39 cellular contexts compared by ENCODE assay signal in the genomic region with DNA sequence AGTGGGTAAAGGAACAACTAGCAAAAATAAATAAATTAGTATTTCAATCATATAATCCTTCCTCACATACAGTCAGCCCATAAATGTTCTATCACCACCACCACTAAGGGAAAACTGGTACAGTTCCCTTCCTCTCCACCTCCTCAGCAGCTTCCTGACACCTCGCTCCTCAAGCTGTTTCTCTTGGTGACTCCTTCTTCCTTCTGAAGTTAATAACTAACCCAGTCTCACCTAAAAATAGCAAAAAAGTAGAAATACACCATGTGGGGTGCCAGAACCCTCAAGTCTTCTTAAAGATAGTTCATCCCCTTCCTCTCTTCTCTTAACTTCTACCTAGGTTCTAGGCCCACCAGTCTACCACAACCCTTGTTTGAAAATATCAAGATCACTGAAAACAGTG.
DNase-seq lines count a peak whose midpoint lies in the region; ATAC-seq, FAIRE-seq and TF ChIP-seq lines count a peak whose summit lies in the region.
"Had no signal": no experiment of that assay in that cellular context is flagged by ENCODE, and none has a peak within 500 bp of the region (broad histone marks: within the 10 kb centered on the region; RNA-seq: fewer than 3 reads in every experiment).

No MANE protein-coding gene starts in this region.

- H4K20me1 ChIP-seq in OCI-LY3 (ENCODE audit: insufficient read depth, low read length) = no peaks in the 10 kb centered on the region

- no peak overlapping the region for H3K9ac ChIP-seq in OCI-LY3 (ENCODE audit: low read length)
- H3K9ac ChIP-seq: neural progenitor cell, parathyroid adenoma had no signal

- no peaks in the 10 kb centered on the region for H3K36me3 ChIP-seq in OCI-LY3 (replicated peaks; ENCODE audit: low read depth, low read length)
- no peaks in the 10 kb centered on the region for H3K36me3 ChIP-seq in small intestine (ENCODE audit: control insufficient read depth in 2 of 2, insufficient read depth in 2 of 2, low read length in 2 of 2)
- H3K36me3 ChIP-seq in upper lobe of left lung = no peaks in the 10 kb centered on the region
- H3K36me3 ChIP-seq: brain microvascular endothelial cell, neural progenitor cell, right atrium auricular region, spleen, thyroid gland, vagina had no signal

- H3K27ac ChIP-seq in OCI-LY3 (ENCODE audit: low read length) = no peak overlapping the region
- H3K27ac ChIP-seq in small intestine (ENCODE audit: low read depth in 1 of 2, low read length in 1 of 2) = no peak overlapping the region
- no peak overlapping the region for H3K27ac ChIP-seq in upper lobe of left lung
- H3K27ac ChIP-seq: brain microvascular endothelial cell, neural progenitor cell, parathyroid adenoma, right atrium auricular region, spleen, thyroid gland, vagina, WERI-Rb-1 had no signal

- 64 to 82% (median 74%) methylated on average over 1 of the region's 1 CpG for whole genome bisulfite sequencing in small intestine, 3 donors
- 87 to 90% methylated on average over 1 of the region's 1 CpG for WGBS in upper lobe of left lung, 2 donors

- FAIRE-seq in small intestine (lab: Jason Lieb, UNC) = no peak
- FAIRE-seq: islet of Langerhans, RCC 7860 had no signal

- ATAC-seq in GM18861 (IDR thresholded peaks at IDR 0.05; ENCODE audit: unreplicated experiment) (peak; percentile 84), GM21381 (IDR thresholded peaks at IDR 0.05; ENCODE audit: unreplicated experiment) (peak; percentile 68), HG02943 (IDR thresholded peaks at IDR 0.05; ENCODE audit: low read depth, unreplicated experiment) (peak; percentile 54), upper lobe of left lung (ENCODE audit: low FRiP score in 2 of 2) (no peak)
- ATAC-seq: activated naive CD4-positive, alpha-beta T cell treated with anti-CD3 and anti-CD28 coated beads, Interleukin-2, amount 50 U/mL, for 72 hours; left ventricle myocardium superior; stimulated activated naive CD8-positive, alpha-beta T cell treated with anti-CD3 and anti-CD28 coated beads, Interleukin-15, amount 100 ng/mL, for 72 hours had no signal

- no peak for TF ChIP-seq CTCF in OCI-LY3 (IDR thresholded peaks at IDR 0.05; ENCODE audit: low read depth, low read length)
- TF ChIP-seq CTCF in upper lobe of left lung (IDR thresholded peaks at IDR 0.05) = no peak

- H3K4me3 ChIP-seq in OCI-LY3 (ENCODE audit: low read length) (no peak overlapping the region; the same call in 1 of the 2 replicates), small intestine (ENCODE audit: low read depth in 1 of 2, low read length in 2 of 2) (no peak overlapping the region), upper lobe of left lung (no peak overlapping the region)
- H3K4me3 ChIP-seq: neural progenitor cell, right atrium auricular region, spleen, thyroid gland, vagina had no signal

- H3K27me3 ChIP-seq in OCI-LY3 (ENCODE audit: low read depth, low read length) (no peaks in the 10 kb centered on the region), small intestine (ENCODE audit: control insufficient read depth in 2 of 2, insufficient read depth in 2 of 2, low read length in 2 of 2) (no peaks in the 10 kb centered on the region), upper lobe of left lung (no peaks in the 10 kb centered on the region)
- H3K27me3 ChIP-seq: brain microvascular endothelial cell, neural progenitor cell, right atrium auricular region, spleen, thyroid gland, vagina had no signal

- H3K4me1 ChIP-seq in OCI-LY3 (ENCODE audit: low read length) (peaks cover 16% of the 10 kb centered on the region), small intestine (ENCODE audit: control insufficient read depth in 2 of 2, insufficient read depth in 1 of 2, low read depth in 1 of 2, low read length in 1 of 2) (no peaks in the 10 kb centered on the region), upper lobe of left lung (no peaks in the 10 kb centered on the region)
- H3K4me1 ChIP-seq: neural progenitor cell, parathyroid adenoma, right atrium auricular region, spleen, thyroid gland, vagina had no signal

- H3K9me3 ChIP-seq in OCI-LY3 (ENCODE audit: insufficient read depth, low read length) = no peaks in the 10 kb centered on the region
- H3K9me3 ChIP-seq in small intestine (ENCODE audit: control insufficient read depth, low read depth) = no peaks in the 10 kb centered on the region
- no peaks in the 10 kb centered on the region for H3K9me3 ChIP-seq in upper lobe of left lung
- H3K9me3 ChIP-seq: right atrium auricular region, spleen, thyroid gland, vagina had no signal

- peak overlapping the region; percentile 43 for H3K4me2 ChIP-seq in OCI-LY3 (ENCODE audit: low read length)
- H3K4me2 ChIP-seq: neural progenitor cell had no signal

- no peak for TF ChIP-seq EP300 in upper lobe of left lung (IDR thresholded peaks at IDR 0.05)

- DNase-seq in UCSD-AML1 (lab: John Stamatoyannopoulos, UW; ENCODE audit: unreplicated experiment) (no peak), NCI-H187 treated with DMSO at 0.1 percent for 48 hours (lab: John Stamatoyannopoulos, UW) (no peak), small intestine (no peak), upper lobe of left lung (no peak)
- DNase-seq: activated CD4-positive, alpha-beta T cell treated with anti-CD3 and anti-CD28 coated beads for 48 hours; AML-193; brain microvascular endothelial cell; CD4-positive, alpha-beta T cell; cerebellar nuclear complex; dermis blood vessel endothelial cell; DND-41; endodermal cell; GF-D8; glutamatergic neuron; H7; left ventricle myocardium superior; MV-4-11; NCI-H1436; NCI-H446; NCI-H82; SIG-M5; spleen; stimulated activated CD4-positive, alpha-beta T cell treated with anti-CD3 and anti-CD28 coated beads, Interleukin-2, amount 100 ng/mL, for 24 hours; stimulated activated CD8-positive, alpha-beta memory T cell treated with anti-CD3 and anti-CD28 coated beads, Interleukin-4, amount 100 ng/mL, for 48 hours; stimulated activated naive CD8-positive, alpha-beta T cell treated with anti-CD3 and anti-CD28 coated beads, Interleukin-15, amount 100 ng/mL, for 72 hours; T-helper 9 cell; thyroid gland; WERI-Rb-1 had no signal

- H2AFZ ChIP-seq in OCI-LY3 (ENCODE audit: low read depth, low read length) = no peak overlapping the region
- H2AFZ ChIP-seq: neural progenitor cell, parathyroid adenoma had no signal

- no peak for TF ChIP-seq POLR2A in upper lobe of left lung (IDR thresholded peaks at IDR 0.05)

- H3K79me2 ChIP-seq in OCI-LY3 (ENCODE audit: low read length) = no peaks in the 10 kb centered on the region
- H3K79me2 ChIP-seq: parathyroid adenoma had no signal

Comparison
In these comparisons a context has a peak if more than half of its experiments do, and no peak if none do; other contexts are left out.
1. ATAC-seq: peak in GM18861 (single experiment), GM21381 (single experiment) and HG02943 (single experiment); none in upper lobe of left lung (0 of 2).